17 cellular contexts compared by ENCODE assay signal in genomic region chr15:66650433-66650832, GRCh38. TPM values are rescaled to one million over a fixed set of nuclear protein-coding genes. Genes with fewer than 3 reads are reported as not detected.
DNase-seq lines count a peak whose midpoint lies in the region; ATAC-seq and TF ChIP-seq lines count a peak whose summit lies in the region.
"Had no signal": no experiment of that assay in that cellular context is flagged by ENCODE, and none has a peak within 500 bp of the region (broad histone marks: within the 10 kb centered on the region; RNA-seq: fewer than 3 reads in every experiment).

No MANE protein-coding gene starts in this region.

- intact Hi-C loops in adrenal gland (cut with DNase I): no loop called here
- intact Hi-C loops in right cardiac atrium (cut with DNase I): no loop called here
- intact Hi-C loops in Calu3 (cut with micrococcal nuclease; ENCODE audit: unreplicated experiment): no loop called here

- H4K20me1 ChIP-seq in GM23248 (ENCODE audit: insufficient read depth): no peaks in the 10 kb centered on the region

- no peaks in the 10 kb centered on the region for H3K36me3 Mint-ChIP-seq in T-helper 2 cell treated with Interferon-gamma antibody and Interleukin-4, amounts not matched to agents 5 μg/mL and 100 μg/mL, for 36 hours (ENCODE audit: low read depth)
- H3K36me3 Mint-ChIP-seq in Calu3 (ENCODE audit: insufficient read depth, unreplicated experiment): no peaks in the 10 kb centered on the region
- H3K36me3 Mint-ChIP-seq: activated naive CD8-positive, alpha-beta T cell treated with anti-CD3 and anti-CD28 coated beads, Interleukin-2, amount 10 ng/mL, durations not matched to agents 7 days and 5 days; stimulated activated memory B cell treated with anti-CD40 and anti-IgM and Interleukin-4, amounts not matched to agents 10 μg/mL and 1 μg/mL and 100 μg/mL, for 72 hours had no signal

- H3K9me2 ChIP-seq in GM23248 (ENCODE audit: insufficient read depth): no peaks in the 10 kb centered on the region

- peak; percentile 33 for DNase-seq in GM23248
- DNase-seq in adrenal gland: peak; percentile 47 to 82 (median 77)
- DNase-seq in right cardiac atrium: peak; percentile 88 to 92 (median 89)
- peak; percentile 3 for DNase-seq in pons (ENCODE audit: low spot score)
- no peak for DNase-seq in SJCRH30
- DNase-seq in T-helper 2 cell treated with Interferon-gamma antibody and Interleukin-4, amounts not matched to agents 5 μg/mL and 100 μg/mL, for 36 hours (ENCODE audit: low spot score): no peak
- DNase-seq in Calu3: no peak
- DNase-seq: activated naive CD8-positive, alpha-beta T cell treated with anti-CD3 and anti-CD28 coated beads, Interleukin-2, amount 10 ng/mL, durations not matched to agents 7 days and 5 days; activated T-cell treated with anti-CD3 and anti-CD28 coated beads, Interleukin-2, amount 50 U/mL, for 1 hour; NCI-H2171 treated with DMSO at 0.1 percent for 48 hours; stimulated activated CD4-positive, alpha-beta T cell treated with anti-CD3 and anti-CD28 coated beads, Interleukin-4, amount 100 ng/mL, for 1 hour; SW 1271 had no signal

- H3K4me1 Mint-ChIP-seq in T-helper 2 cell treated with Interferon-gamma antibody and Interleukin-4, amounts not matched to agents 5 μg/mL and 100 μg/mL, for 36 hours (ENCODE audit: low read depth): peaks cover 2% of the 10 kb centered on the region
- no peaks in the 10 kb centered on the region for H3K4me1 Mint-ChIP-seq in Calu3 (ENCODE audit: low read depth, unreplicated experiment)
- H3K4me1 Mint-ChIP-seq: stimulated activated memory B cell treated with anti-CD40 and anti-IgM and Interleukin-4, amounts not matched to agents 10 μg/mL and 1 μg/mL and 100 μg/mL, for 72 hours had no signal

- BruUV-seq in Calu3 (replicated peaks; lab: Mats Ljungman, UMichigan): no TSS peak

- no peak for TF ChIP-seq POLR2A in adrenal gland (IDR thresholded peaks at IDR 0.05)

- peak; percentile 63 to 84 for ATAC-seq in right cardiac atrium
- no peak for ATAC-seq in HG02981 (IDR thresholded peaks at IDR 0.05; ENCODE audit: unreplicated experiment)
- ATAC-seq: stimulated activated memory B cell treated with anti-CD40 and anti-IgM and Interleukin-4, amounts not matched to agents 10 μg/mL and 1 μg/mL and 100 μg/mL, for 72 hours had no signal

- peaks cover 2% of the 10 kb centered on the region for H3K27me3 Mint-ChIP-seq in T-helper 2 cell treated with Interferon-gamma antibody and Interleukin-4, amounts not matched to agents 5 μg/mL and 100 μg/mL, for 36 hours (ENCODE audit: low read depth)
- peaks cover 19% of the 10 kb centered on the region for H3K27me3 Mint-ChIP-seq in Calu3 (ENCODE audit: unreplicated experiment)
- H3K27me3 Mint-ChIP-seq: activated naive CD8-positive, alpha-beta T cell treated with anti-CD3 and anti-CD28 coated beads, Interleukin-2, amount 10 ng/mL, durations not matched to agents 7 days and 5 days had no signal

- H3F3A ChIP-seq in GM23248 (ENCODE audit: insufficient read depth): no peaks in the 10 kb centered on the region

- H3K4me1 ChIP-seq in GM23248 (ENCODE audit: insufficient read depth): peaks cover 21% of the 10 kb centered on the region
- peaks cover 0 to 6% of the 10 kb centered on the region in 2 donors for H3K4me1 ChIP-seq in adrenal gland (replicated peaks in 1 of 2)
- H3K4me1 ChIP-seq in right cardiac atrium (ENCODE audit: control insufficient read depth, insufficient read depth, low read length): peaks cover 26% of the 10 kb centered on the region
- H3K4me1 ChIP-seq in SJCRH30: peaks cover 4% of the 10 kb centered on the region; the same call in 1 of the 2 replicates

- TF ChIP-seq CTCF in adrenal gland (IDR thresholded peaks at IDR 0.05): no peak
- no peak for TF ChIP-seq CTCF in Calu3 (IDR thresholded peaks at IDR 0.05; ENCODE audit: unreplicated experiment)

- H3K36me3 ChIP-seq in GM23248 (ENCODE audit: low read depth) (no peaks in the 10 kb centered on the region), adrenal gland (replicated peaks in 1 of 2) (no peaks in the 10 kb centered on the region), SJCRH30 (no peaks in the 10 kb centered on the region)
- H3K36me3 ChIP-seq: esophagus muscularis mucosa, prostate gland had no signal

- no peak overlapping the region for H2AFZ ChIP-seq in GM23248

- H3K9me3 ChIP-seq in GM23248 (ENCODE audit: low read depth) (no peaks in the 10 kb centered on the region), adrenal gland (replicated peaks in 1 of 3) (no peaks in the 10 kb centered on the region), right cardiac atrium (ENCODE audit: control insufficient read depth, low read length) (no peaks in the 10 kb centered on the region), SJCRH30 (replicated peaks) (no peaks in the 10 kb centered on the region)
- H3K9me3 ChIP-seq: esophagus muscularis mucosa, prostate gland had no signal

- no peak overlapping the region for H3K4me3 Mint-ChIP-seq in T-helper 2 cell treated with Interferon-gamma antibody and Interleukin-4, amounts not matched to agents 5 μg/mL and 100 μg/mL, for 36 hours
- H3K4me3 Mint-ChIP-seq in Calu3 (ENCODE audit: low read depth, unreplicated experiment): no peak overlapping the region
- H3K4me3 Mint-ChIP-seq: activated naive CD8-positive, alpha-beta T cell treated with anti-CD3 and anti-CD28 coated beads, Interleukin-2, amount 10 ng/mL, durations not matched to agents 7 days and 5 days; B cell; stimulated activated memory B cell treated with anti-CD40 and anti-IgM and Interleukin-4, amounts not matched to agents 10 μg/mL and 1 μg/mL and 100 μg/mL, for 72 hours had no signal

- no peaks in the 10 kb centered on the region for H3K79me2 ChIP-seq in GM23248 (ENCODE audit: insufficient read depth)

- H3K27ac Mint-ChIP-seq in T-helper 2 cell treated with Interferon-gamma antibody and Interleukin-4, amounts not matched to agents 5 μg/mL and 100 μg/mL, for 36 hours: no peak overlapping the region
- no peak overlapping the region for H3K27ac Mint-ChIP-seq in Calu3 (ENCODE audit: unreplicated experiment)
- H3K27ac Mint-ChIP-seq: B cell; stimulated activated memory B cell treated with anti-CD40 and anti-IgM and Interleukin-4, amounts not matched to agents 10 μg/mL and 1 μg/mL and 100 μg/mL, for 72 hours had no signal

- H3K9ac ChIP-seq in GM23248: no peak overlapping the region

- H3K4me3 ChIP-seq in GM23248: no peak overlapping the region
- H3K4me3 ChIP-seq in adrenal gland: no peak overlapping the region
- H3K4me3 ChIP-seq in right cardiac atrium (ENCODE audit: low read length): no peak overlapping the region
- no peak overlapping the region for H3K4me3 ChIP-seq in SJCRH30
- H3K4me3 ChIP-seq: esophagus muscularis mucosa, prostate gland had no signal

- H3K9me3 Mint-ChIP-seq in T-helper 2 cell treated with Interferon-gamma antibody and Interleukin-4, amounts not matched to agents 5 μg/mL and 100 μg/mL, for 36 hours: no peaks in the 10 kb centered on the region
- H3K9me3 Mint-ChIP-seq in Calu3 (ENCODE audit: low read depth, unreplicated experiment): no peaks in the 10 kb centered on the region
- H3K9me3 Mint-ChIP-seq: activated naive CD8-positive, alpha-beta T cell treated with anti-CD3 and anti-CD28 coated beads, Interleukin-2, amount 10 ng/mL, durations not matched to agents 7 days and 5 days; stimulated activated memory B cell treated with anti-CD40 and anti-IgM and Interleukin-4, amounts not matched to agents 10 μg/mL and 1 μg/mL and 100 μg/mL, for 72 hours had no signal

- H3K27ac ChIP-seq in GM23248 (no peak overlapping the region), adrenal gland (peak overlapping the region in 1 of 5 donors; percentile 72), right cardiac atrium (ENCODE audit: low read length) (peak overlapping the region; percentile 75), SJCRH30 (no peak overlapping the region)
- H3K27ac ChIP-seq: esophagus muscularis mucosa had no signal

- H3K27me3 ChIP-seq in GM23248 (replicated peaks; ENCODE audit: insufficient read depth) (no peaks in the 10 kb centered on the region), adrenal gland (no peaks in the 10 kb centered on the region), right cardiac atrium (ENCODE audit: control insufficient read depth, insufficient read depth) (no peaks in the 10 kb centered on the region), SJCRH30 (peaks cover 24% of the 10 kb centered on the region; the same call in 1 of the 2 replicates)

- in situ Hi-C loops in GM23248 (cut with MboI): no loop called here

- no peak overlapping the region for H3K4me2 ChIP-seq in GM23248 (ENCODE audit: unreplicated experiment)

- CTCF ChIA-PET in Calu3 (lab: Charles Lee): no interaction called here

- WGBS in GM23248 (ENCODE audit: low coverage in 1 of 2, low lambda C conversion rate in 2 of 2, missing lambda C conversion rate in 2 of 2), 2 experiments: 49 to 74% methylated on average over 5 of the region's 5 CpGs
- WGBS in adrenal gland, 4 donors: 36 to 100% (median 45%) methylated on average over 2 to 5 of the region's 5 CpGs
- 44% methylated on average over 5 of the region's 5 CpGs for WGBS in right cardiac atrium

RNA-seq across cellular contexts. Expression of gene SMAD6, which starts 51.6 kb away (rescaled TPM):
- 24.0 and 32.9 TPM in 2 replicates for total RNA-seq in GM23248 (2014; rRNA removed; shearing (Covaris generic))
- 3.5 and 3.6 TPM in 2 replicates for polyA plus RNA-seq in GM23248 (2016; fragmentation: Nextera tagmentation; extraction: Ambion mirVana)
- total RNA-seq in adrenal gland: 10 to 100 TPM in 4 of 8 donors, 1 to 10 TPM in 4; 5.7 to 31.9 (median 9.5) TPM
- polyA plus RNA-seq in adrenal gland: 1 to 10 TPM; 1.9 to 7.0 (median 2.7) TPM
- total RNA-seq in right cardiac atrium: 10 to 100 TPM; 54.5 to 68.8 (median 63.2) TPM
- 31.6 TPM for polyA plus RNA-seq in right cardiac atrium
- 6.7 and 7.6 TPM in 2 replicates for total RNA-seq in SJCRH30 (2014; rRNA removed; shearing (Covaris generic))
- total RNA-seq in Calu3 (2022): 49.6 and 58.6 TPM in 2 replicates

Comparison
In these comparisons a context has a peak if more than half of its experiments do, and no peak if none do; other contexts are left out.
1. DNase-seq: peak in GM23248 (single experiment), adrenal gland (7 of 7), right cardiac atrium (3 of 3) and pons (single experiment); none in SJCRH30 (0 of 2), T-helper 2 cell treated with Interferon-gamma antibody and Interleukin-4, amounts not matched to agents 5 μg/mL and 100 μg/mL, for 36 hours (single experiment) and Calu3 (single experiment).